In genomic region chr14:76232782-76233181, GRCh38 we compare ENCODE assay signal across 11 cellular contexts.
"Had no signal": no experiment of that assay in that cellular context is flagged by ENCODE, and none has a peak within 500 bp of the region (broad histone marks: within the 10 kb centered on the region; RNA-seq: fewer than 3 reads in every experiment).

No MANE protein-coding gene starts in this region.

- DNase-seq: GM23248, GOT3, H7, H9, HCEC 1CT, HFFc6 had no signal

- H3K9me3 ChIP-seq: HAP-1 had no signal

- H3K36me3 ChIP-seq: HAP-1 had no signal

- H3K9ac ChIP-seq: GM23248 had no signal

- ATAC-seq: GM23338, HCT116 had no signal

- H2AFZ ChIP-seq: GM23248, GM23338 had no signal

- H3K4me3 ChIP-seq: GM23248, GM23338, HAP-1 had no signal

- H3K4me2 ChIP-seq: GM23338 had no signal

- H3K4me3 Mint-ChIP-seq: GM23338, H9, HFFc6 had no signal

- H3K9me3 Mint-ChIP-seq: HFFc6 had no signal

- FAIRE-seq: H1, H54 had no signal

- H3K27ac Mint-ChIP-seq: GM23338, HFFc6 had no signal

- H3K4me1 ChIP-seq: HAP-1 had no signal

- H3K27ac ChIP-seq: GM23248 had no signal
